8 cellular contexts compared by ENCODE assay signal in genomic region chr9:113309204-113309813, GRCh38. TPM values are rescaled to one million over a fixed set of nuclear protein-coding genes. Genes with fewer than 3 reads are reported as not detected.
DNase-seq lines count a peak whose midpoint lies in the region; ATAC-seq and TF ChIP-seq lines count a peak whose summit lies in the region.

No MANE protein-coding gene starts in this region.

- TF ChIP-seq CTCF in GM20000 (IDR thresholded peaks at IDR 0.05; ENCODE audit: extremely low read depth, missing control alignments): peak; percentile 59

- DNase-seq in COLO668 (lab: John Stamatoyannopoulos, UW; ENCODE audit: unreplicated experiment) (peak; percentile 15), GM20000 (ENCODE audit: low spot score) (peak; percentile 62), OCI-M1 (lab: John Stamatoyannopoulos, UW) (peak; percentile 62), lung microvascular endothelial cell (ENCODE audit: low read depth in 2 of 2) (peak; percentile 61 to 73), retina (no peak)
- DNase-seq in central memory CD4-positive, alpha-beta T cell: peak; percentile 28
- DNase-seq in activated CD4-positive, CD25-positive, alpha-beta regulatory T cell treated with anti-CD3 and anti-CD28 coated beads, Interleukin-2, amount 50 U/mL, for 72 hours: no peak

- ATAC-seq in GM19452 (IDR thresholded peaks at IDR 0.05; ENCODE audit: unreplicated experiment): no peak

RNA-seq across cellular contexts. Expression of gene RNF183, which starts 6.1 kb away (rescaled TPM):
- total RNA-seq in lung microvascular endothelial cell: not detected in 2 replicates

RNA-seq across cellular contexts. Expression of gene WDR31, which starts 30.8 kb away (rescaled TPM):
- total RNA-seq in lung microvascular endothelial cell: 0.20 and 0.22 TPM in 2 replicates

RNA-seq across cellular contexts. Expression of gene PRPF4, which starts 33.9 kb away (rescaled TPM):
- 16.3 and 18.3 TPM in 2 replicates for total RNA-seq in lung microvascular endothelial cell

RNA-seq across cellular contexts. Expression of gene CDC26, which starts 33.9 kb away (rescaled TPM):
- 33.7 and 34.2 TPM in 2 replicates for total RNA-seq in lung microvascular endothelial cell

RNA-seq across cellular contexts. Expression of gene BSPRY, which starts 40.0 kb away (rescaled TPM):
- total RNA-seq in lung microvascular endothelial cell: not detected in 2 replicates

Comparison
In these comparisons a context has a peak if more than half of its experiments do, and no peak if none do; other contexts are left out.
1. DNase-seq: peak in COLO668 (single experiment), GM20000 (single experiment), OCI-M1 (single experiment), central memory CD4-positive, alpha-beta T cell (single experiment) and lung microvascular endothelial cell (2 of 2); none in activated CD4-positive, CD25-positive, alpha-beta regulatory T cell treated with anti-CD3 and anti-CD28 coated beads, Interleukin-2, amount 50 U/mL, for 72 hours (single experiment) and retina (single experiment).